In the genomic region with DNA sequence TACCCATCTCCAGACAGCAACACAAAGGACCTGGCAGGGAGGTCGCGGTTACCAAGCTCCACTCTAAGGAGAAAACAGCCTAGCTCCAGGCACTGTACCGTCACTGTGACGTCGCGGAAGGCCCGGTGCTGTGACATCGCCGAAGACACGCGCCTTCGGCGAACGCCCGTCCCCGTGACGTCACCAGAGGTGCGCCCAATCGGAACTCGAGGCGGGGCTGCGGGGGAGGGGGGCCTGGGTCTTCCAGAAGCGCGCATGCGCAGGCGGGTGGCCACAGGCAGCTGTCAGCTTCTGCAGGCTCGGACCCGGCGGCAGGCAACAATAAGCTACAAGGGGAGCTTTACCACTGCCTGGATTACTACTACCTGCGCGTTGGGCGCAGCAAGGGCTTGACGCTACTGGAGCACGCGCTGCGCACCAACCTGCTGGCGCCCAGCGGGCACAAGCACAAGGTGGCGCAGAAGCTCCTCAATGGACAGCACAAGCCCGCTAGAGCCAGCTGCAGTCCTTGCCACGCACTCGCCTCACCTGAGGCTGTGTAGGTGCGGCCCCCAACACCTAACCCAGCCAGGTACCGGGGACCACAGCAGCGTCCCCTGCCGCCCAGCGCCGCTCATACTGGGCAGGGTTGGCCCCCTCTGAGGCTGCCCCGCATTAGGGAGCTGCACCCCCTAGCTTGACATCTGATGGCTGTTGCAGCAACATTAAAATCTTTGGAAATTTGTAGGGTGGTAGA, we compare ENCODE assay signal across 7 cellular contexts.
DNase-seq lines count a peak whose midpoint lies in the region; ATAC-seq and TF ChIP-seq lines count a peak whose summit lies in the region.

No MANE protein-coding gene starts in this region.

- peaks cover 3% of the 10 kb centered on the region for H3K9me3 Mint-ChIP-seq in nephron progenitor cell

- H3K27me3 Mint-ChIP-seq in nephron progenitor cell (ENCODE audit: low read depth, poor library complexity) = peaks cover 15% of the 10 kb centered on the region

- H3K4me1 ChIP-seq in foreskin keratinocyte = peaks cover 4% of the 10 kb centered on the region

- no peak overlapping the region for H3K27ac ChIP-seq in foreskin keratinocyte

- DNase-seq in OCI-M2 (lab: John Stamatoyannopoulos, UW; ENCODE audit: unreplicated experiment) = peak; percentile 65
- peak; percentile 61 to 83 (median 66) for DNase-seq in activated naive CD4-positive, alpha-beta T cell (lab: John Stamatoyannopoulos, UW)
- DNase-seq in foreskin keratinocyte = peak; percentile 44 to 78
- peak; percentile 92 for DNase-seq in nephron progenitor cell
- DNase-seq in stimulated activated naive CD4-positive, alpha-beta T cell (lab: John Stamatoyannopoulos, UW) = peak; percentile 81 to 88 (median 86)

- H3K4me3 Mint-ChIP-seq in nephron progenitor cell = peak overlapping the region; percentile 71

- ATAC-seq in GM18511 (IDR thresholded peaks at IDR 0.05; ENCODE audit: unreplicated experiment) (peak; percentile 73), HG03175 (IDR thresholded peaks at IDR 0.05; ENCODE audit: unreplicated experiment) (peak; percentile 63), foreskin keratinocyte (peak; percentile 87)

- H3K27ac Mint-ChIP-seq in nephron progenitor cell = no peak overlapping the region

- H3K27me3 ChIP-seq in foreskin keratinocyte = no peaks in the 10 kb centered on the region

- H3K4me1 Mint-ChIP-seq in nephron progenitor cell = peaks cover 12% of the 10 kb centered on the region

- peaks cover 32% of the 10 kb centered on the region for H3K36me3 Mint-ChIP-seq in nephron progenitor cell (ENCODE audit: low read depth)

- TF ChIP-seq CTCF in foreskin keratinocyte (conservative IDR thresholded peaks at IDR 0.05) (peak; percentile 77), nephron progenitor cell (IDR thresholded peaks at IDR 0.05) (no peak)
